In the genomic region with DNA sequence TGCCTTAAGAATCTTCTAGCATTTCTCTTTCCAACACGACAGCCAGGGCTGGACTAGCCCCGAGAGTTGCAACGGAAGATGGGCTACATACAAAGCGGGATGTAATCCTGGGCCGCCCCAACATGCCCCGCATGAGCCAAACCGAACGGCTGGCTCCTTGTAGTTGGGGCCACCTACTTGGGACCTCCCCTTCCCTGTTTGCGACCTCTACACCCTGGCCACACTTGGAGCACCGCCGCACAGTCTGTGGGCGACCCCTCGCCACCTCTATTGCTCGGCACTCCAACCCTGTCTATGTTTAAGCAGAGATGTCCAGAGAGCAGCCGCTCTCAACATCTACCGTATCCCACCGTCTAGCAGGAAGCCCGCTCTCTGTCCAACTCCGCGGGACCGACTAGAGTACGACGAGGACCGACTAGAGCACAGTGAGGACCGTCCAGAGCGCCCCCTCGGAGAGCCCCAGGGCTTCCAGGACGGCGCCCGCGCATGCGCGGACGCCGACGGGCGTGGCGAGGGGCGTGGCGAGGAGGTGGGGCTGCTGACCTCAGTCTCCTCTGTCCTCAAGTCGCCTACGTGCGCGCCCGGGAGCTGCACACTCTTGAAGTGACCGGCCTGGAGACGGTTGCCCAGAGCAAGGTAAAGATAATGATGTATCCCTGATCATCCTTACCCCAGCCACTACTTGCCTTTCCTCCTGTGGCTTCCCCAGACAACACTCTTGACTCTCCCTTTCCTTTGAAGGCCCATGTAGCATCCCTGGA, we compare ENCODE assay signal across 1 cellular context.
TF ChIP-seq lines count a peak whose summit lies in the region.

No MANE protein-coding gene starts in this region.

TF ChIP-seq in HepG2, 621 proteins besides CTCF, POLR2A, EP300 and RAD21 (continued from another document and continues in another):
- TF ChIP-seq HNRNPL (IDR thresholded peaks at IDR 0.05; ENCODE audit: low read depth, low read length) = no peak
- no peak for TF ChIP-seq TFDP2 (CRISPR knock-in tag; IDR thresholded peaks at IDR 0.05)
- no peak for TF ChIP-seq ZNF598 (CRISPR knock-in tag; IDR thresholded peaks at IDR 0.05; ENCODE audit: borderline replicate concordance)
- TF ChIP-seq DPF2 (CRISPR knock-in tag; IDR thresholded peaks at IDR 0.05; ENCODE audit: borderline replicate concordance, low read depth) = no peak
- TF ChIP-seq SNAI1 (CRISPR knock-in tag; IDR thresholded peaks at IDR 0.05; ENCODE audit: borderline replicate concordance) = 0 out of 2 replicates have a peak, but pooled peaks have one; percentile 47
- no peak for TF ChIP-seq THYN1 (CRISPR knock-in tag; IDR thresholded peaks at IDR 0.05; ENCODE audit: borderline replicate concordance, low read depth)
- TF ChIP-seq HNF1B (CRISPR knock-in tag; IDR thresholded peaks at IDR 0.05) = peak; percentile 34; the same call in 1 of the 2 replicates
- 0 out of 2 replicates have a peak, but pooled peaks have one; percentile 33 for TF ChIP-seq THAP11 (CRISPR knock-in tag; IDR thresholded peaks at IDR 0.05)
- no peak for TF ChIP-seq JUNB (CRISPR knock-in tag; IDR thresholded peaks at IDR 0.05; ENCODE audit: borderline replicate concordance)
- TF ChIP-seq ZNF180 (CRISPR knock-in tag; IDR thresholded peaks at IDR 0.05; ENCODE audit: borderline replicate concordance, low read depth) = no peak
- peak; percentile 58 for TF ChIP-seq ZNF274 (CRISPR knock-in tag; IDR thresholded peaks at IDR 0.05)
- TF ChIP-seq ZNF335 (CRISPR knock-in tag; IDR thresholded peaks at IDR 0.05) = no peak
- TF ChIP-seq EED (CRISPR knock-in tag; IDR thresholded peaks at IDR 0.05) = no peak
- peak; percentile 82 for TF ChIP-seq ZNF263 (CRISPR knock-in tag; IDR thresholded peaks at IDR 0.05)
- peak; percentile 24; the same call in 1 of the 2 replicates for TF ChIP-seq FOXA3 (CRISPR knock-in tag; IDR thresholded peaks at IDR 0.05)
- no peak for TF ChIP-seq ZNF282 (IDR thresholded peaks at IDR 0.05; ENCODE audit: partially characterized antibody)
- TF ChIP-seq PPARG (CRISPR knock-in tag; conservative IDR thresholded peaks at IDR 0.05) = no peak
- TF ChIP-seq, protein P1, sequence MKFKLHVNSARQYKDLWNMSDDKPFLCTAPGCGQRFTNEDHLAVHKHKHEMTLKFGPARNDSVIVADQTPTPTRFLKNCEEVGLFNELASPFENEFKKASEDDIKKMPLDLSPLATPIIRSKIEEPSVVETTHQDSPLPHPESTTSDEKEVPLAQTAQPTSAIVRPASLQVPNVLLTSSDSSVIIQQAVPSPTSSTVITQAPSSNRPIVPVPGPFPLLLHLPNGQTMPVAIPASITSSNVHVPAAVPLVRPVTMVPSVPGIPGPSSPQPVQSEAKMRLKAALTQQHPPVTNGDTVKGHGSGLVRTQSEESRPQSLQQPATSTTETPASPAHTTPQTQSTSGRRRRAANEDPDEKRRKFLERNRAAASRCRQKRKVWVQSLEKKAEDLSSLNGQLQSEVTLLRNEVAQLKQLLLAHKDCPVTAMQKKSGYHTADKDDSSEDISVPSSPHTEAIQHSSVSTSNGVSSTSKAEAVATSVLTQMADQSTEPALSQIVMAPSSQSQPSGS (CRISPR knock-in tag; IDR thresholded peaks at IDR 0.05) = peak; percentile 57; the same call in 1 of the 2 replicates
- TF ChIP-seq ZNF280D (CRISPR knock-in tag; IDR thresholded peaks at IDR 0.05) = no peak
- TF ChIP-seq ZNF670 (CRISPR knock-in tag; IDR thresholded peaks at IDR 0.05; ENCODE audit: borderline replicate concordance) = no peak
- TF ChIP-seq, protein P2, sequence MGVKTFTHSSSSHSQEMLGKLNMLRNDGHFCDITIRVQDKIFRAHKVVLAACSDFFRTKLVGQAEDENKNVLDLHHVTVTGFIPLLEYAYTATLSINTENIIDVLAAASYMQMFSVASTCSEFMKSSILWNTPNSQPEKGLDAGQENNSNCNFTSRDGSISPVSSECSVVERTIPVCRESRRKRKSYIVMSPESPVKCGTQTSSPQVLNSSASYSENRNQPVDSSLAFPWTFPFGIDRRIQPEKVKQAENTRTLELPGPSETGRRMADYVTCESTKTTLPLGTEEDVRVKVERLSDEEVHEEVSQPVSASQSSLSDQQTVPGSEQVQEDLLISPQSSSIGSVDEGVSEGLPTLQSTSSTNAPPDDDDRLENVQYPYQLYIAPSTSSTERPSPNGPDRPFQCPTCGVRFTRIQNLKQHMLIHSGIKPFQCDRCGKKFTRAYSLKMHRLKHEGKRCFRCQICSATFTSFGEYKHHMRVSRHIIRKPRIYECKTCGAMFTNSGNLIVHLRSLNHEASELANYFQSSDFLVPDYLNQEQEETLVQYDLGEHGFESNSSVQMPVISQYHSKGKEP (CRISPR knock-in tag; IDR thresholded peaks at IDR 0.05) = no peak
- no peak for TF ChIP-seq CENPX (CRISPR knock-in tag; IDR thresholded peaks at IDR 0.05)
- TF ChIP-seq LCORL (IDR thresholded peaks at IDR 0.05) = no peak
- no peak for TF ChIP-seq LCORL (CRISPR knock-in tag; IDR thresholded peaks at IDR 0.05)
- TF ChIP-seq CEBPB (IDR thresholded peaks at IDR 0.05; ENCODE audit: borderline replicate concordance, low read depth, low read length) = no peak
- TF ChIP-seq ZNF383 (CRISPR knock-in tag; IDR thresholded peaks at IDR 0.05; ENCODE audit: borderline replicate concordance) = no peak
- no peak for TF ChIP-seq ZNF749 (CRISPR knock-in tag; IDR thresholded peaks at IDR 0.05; ENCODE audit: borderline replicate concordance)
- no peak for TF ChIP-seq ZNF441 (CRISPR knock-in tag; IDR thresholded peaks at IDR 0.05; ENCODE audit: borderline replicate concordance)
- peak; percentile 81; the same call in 1 of the 2 replicates for TF ChIP-seq MEIS1 (CRISPR knock-in tag; IDR thresholded peaks at IDR 0.05; ENCODE audit: borderline replicate concordance)
- TF ChIP-seq ATF4 (CRISPR knock-in tag; IDR thresholded peaks at IDR 0.05) = 0 out of 4 replicates have a peak, but pooled peaks of 1 of the 2 experiments have one; percentile 43
- 0 out of 2 replicates have a peak, but pooled peaks have one; percentile 52 for TF ChIP-seq WIZ (CRISPR knock-in tag; IDR thresholded peaks at IDR 0.05)
- peak; percentile 14; the same call in 1 of the 2 replicates for TF ChIP-seq ZNF567 (CRISPR knock-in tag; IDR thresholded peaks at IDR 0.05; ENCODE audit: borderline replicate concordance)
- no peak for TF ChIP-seq ZNF121 (CRISPR knock-in tag; IDR thresholded peaks at IDR 0.05)
- TF ChIP-seq ZNF615 (CRISPR knock-in tag; IDR thresholded peaks at IDR 0.05; ENCODE audit: borderline replicate concordance) = no peak
- no peak for TF ChIP-seq ZNF569 (CRISPR knock-in tag; IDR thresholded peaks at IDR 0.05; ENCODE audit: borderline replicate concordance)
- TF ChIP-seq ZNF550 (CRISPR knock-in tag; IDR thresholded peaks at IDR 0.05; ENCODE audit: borderline replicate concordance) = no peak
- TF ChIP-seq ZNF75D (CRISPR knock-in tag; IDR thresholded peaks at IDR 0.05; ENCODE audit: borderline replicate concordance) = no peak
- TF ChIP-seq POLR2AphosphoS5 (IDR thresholded peaks at IDR 0.05; ENCODE audit: low read depth, low read length) = peak; percentile 89
- TF ChIP-seq, protein P3, sequence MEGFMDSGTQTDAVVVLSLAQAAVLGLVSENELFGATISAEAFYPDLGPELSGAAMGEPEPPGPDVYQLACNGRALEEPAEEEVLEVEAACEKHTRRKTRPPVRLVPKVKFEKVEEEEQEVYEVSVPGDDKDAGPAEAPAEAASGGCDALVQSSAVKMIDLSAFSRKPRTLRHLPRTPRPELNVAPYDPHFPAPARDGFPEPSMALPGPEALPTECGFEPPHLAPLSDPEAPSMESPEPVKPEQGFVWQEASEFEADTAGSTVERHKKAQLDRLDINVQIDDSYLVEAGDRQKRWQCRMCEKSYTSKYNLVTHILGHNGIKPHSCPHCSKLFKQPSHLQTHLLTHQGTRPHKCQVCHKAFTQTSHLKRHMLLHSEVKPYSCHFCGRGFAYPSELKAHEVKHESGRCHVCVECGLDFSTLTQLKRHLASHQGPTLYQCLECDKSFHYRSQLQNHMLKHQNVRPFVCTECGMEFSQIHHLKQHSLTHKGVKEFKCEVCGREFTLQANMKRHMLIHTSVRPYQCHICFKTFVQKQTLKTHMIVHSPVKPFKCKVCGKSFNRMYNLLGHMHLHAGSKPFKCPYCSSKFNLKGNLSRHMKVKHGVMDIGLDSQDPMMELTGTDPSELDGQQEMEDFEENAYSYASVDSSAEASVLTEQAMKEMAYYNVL (CRISPR knock-in tag; IDR thresholded peaks at IDR 0.05; ENCODE audit: borderline replicate concordance) = peak; percentile 56; the same call in 1 of the 2 replicates
- TF ChIP-seq TAF15 (IDR thresholded peaks at IDR 0.05; ENCODE audit: low read depth, low read length, poor library complexity, severe bottlenecking) = no peak
- TF ChIP-seq ZMYM3 (CRISPR knock-in tag; IDR thresholded peaks at IDR 0.05) = 0 out of 2 replicates have a peak, but pooled peaks have one; percentile 17
- TF ChIP-seq ZNF33A (CRISPR knock-in tag; IDR thresholded peaks at IDR 0.05; ENCODE audit: borderline replicate concordance) = no peak
- TF ChIP-seq MATR3 (CRISPR knock-in tag; IDR thresholded peaks at IDR 0.05) = no peak
- no peak for TF ChIP-seq PLRG1 (conservative IDR thresholded peaks at IDR 0.05)
- TF ChIP-seq TBX2 (CRISPR knock-in tag; IDR thresholded peaks at IDR 0.05; ENCODE audit: borderline replicate concordance) = peak; percentile 58; the same call in 1 of the 2 replicates
- TF ChIP-seq, protein P4, sequence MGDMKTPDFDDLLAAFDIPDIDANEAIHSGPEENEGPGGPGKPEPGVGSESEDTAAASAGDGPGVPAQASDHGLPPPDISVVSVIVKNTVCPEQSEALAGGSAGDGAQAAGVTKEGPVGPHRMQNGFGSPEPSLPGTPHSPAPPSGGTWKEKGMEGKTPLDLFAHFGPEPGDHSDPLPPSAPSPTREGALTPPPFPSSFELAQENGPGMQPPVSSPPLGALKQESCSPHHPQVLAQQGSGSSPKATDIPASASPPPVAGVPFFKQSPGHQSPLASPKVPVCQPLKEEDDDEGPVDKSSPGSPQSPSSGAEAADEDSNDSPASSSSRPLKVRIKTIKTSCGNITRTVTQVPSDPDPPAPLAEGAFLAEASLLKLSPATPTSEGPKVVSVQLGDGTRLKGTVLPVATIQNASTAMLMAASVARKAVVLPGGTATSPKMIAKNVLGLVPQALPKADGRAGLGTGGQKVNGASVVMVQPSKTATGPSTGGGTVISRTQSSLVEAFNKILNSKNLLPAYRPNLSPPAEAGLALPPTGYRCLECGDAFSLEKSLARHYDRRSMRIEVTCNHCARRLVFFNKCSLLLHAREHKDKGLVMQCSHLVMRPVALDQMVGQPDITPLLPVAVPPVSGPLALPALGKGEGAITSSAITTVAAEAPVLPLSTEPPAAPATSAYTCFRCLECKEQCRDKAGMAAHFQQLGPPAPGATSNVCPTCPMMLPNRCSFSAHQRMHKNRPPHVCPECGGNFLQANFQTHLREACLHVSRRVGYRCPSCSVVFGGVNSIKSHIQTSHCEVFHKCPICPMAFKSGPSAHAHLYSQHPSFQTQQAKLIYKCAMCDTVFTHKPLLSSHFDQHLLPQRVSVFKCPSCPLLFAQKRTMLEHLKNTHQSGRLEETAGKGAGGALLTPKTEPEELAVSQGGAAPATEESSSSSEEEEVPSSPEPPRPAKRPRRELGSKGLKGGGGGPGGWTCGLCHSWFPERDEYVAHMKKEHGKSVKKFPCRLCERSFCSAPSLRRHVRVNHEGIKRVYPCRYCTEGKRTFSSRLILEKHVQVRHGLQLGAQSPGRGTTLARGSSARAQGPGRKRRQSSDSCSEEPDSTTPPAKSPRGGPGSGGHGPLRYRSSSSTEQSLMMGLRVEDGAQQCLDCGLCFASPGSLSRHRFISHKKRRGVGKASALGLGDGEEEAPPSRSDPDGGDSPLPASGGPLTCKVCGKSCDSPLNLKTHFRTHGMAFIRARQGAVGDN (CRISPR knock-in tag; IDR thresholded peaks at IDR 0.05) = peak; percentile 83
- 0 out of 2 replicates have a peak, but pooled peaks have one; percentile 52 for TF ChIP-seq ZNF34 (CRISPR knock-in tag; IDR thresholded peaks at IDR 0.05; ENCODE audit: borderline replicate concordance)
